ENCODE assay signal across 8 cellular contexts in the genomic region with DNA sequence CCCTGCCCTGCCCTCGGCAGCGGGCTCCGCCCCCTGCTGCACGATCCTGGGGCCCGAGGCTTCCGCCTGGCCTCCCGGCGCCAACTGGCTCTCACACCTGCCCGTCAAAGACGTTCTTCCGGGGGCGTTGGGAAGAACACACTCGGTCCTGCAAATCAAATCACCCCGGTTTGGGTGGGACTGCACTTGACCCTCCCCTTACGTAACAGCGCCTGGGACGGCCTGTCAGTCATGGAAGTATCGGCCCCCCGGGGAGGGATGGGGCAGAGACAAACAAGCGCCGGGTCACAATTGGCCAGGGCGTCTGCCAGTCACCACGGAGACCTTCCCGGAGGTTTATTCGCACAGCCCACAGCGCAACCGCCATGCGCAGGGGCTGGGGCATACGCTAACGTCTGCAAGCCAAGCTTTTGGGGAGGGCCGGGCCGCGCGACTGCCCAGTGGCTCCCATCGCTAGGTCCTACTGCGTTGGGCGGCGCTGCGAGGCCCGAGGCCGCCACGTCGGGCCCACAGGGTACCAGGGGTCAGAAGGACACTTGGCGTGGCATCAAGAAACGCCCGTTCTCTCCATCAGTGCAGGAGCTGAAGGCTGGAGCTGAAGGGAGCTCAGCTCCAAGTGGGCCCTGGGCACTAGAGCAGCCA. TPM values are rescaled to one million over a fixed set of nuclear protein-coding genes. Genes with fewer than 3 reads are reported as not detected.
DNase-seq lines count a peak whose midpoint lies in the region; ATAC-seq and TF ChIP-seq lines count a peak whose summit lies in the region.

No MANE protein-coding gene starts in this region.

- intact Hi-C loops in CD4-positive, alpha-beta memory T cell (cut with micrococcal nuclease), result loop anchor here (1.0 to 10.0 kb wide), 9 partner anchors 15 to 448 kb away; a partner anchor contains a TSS
- intact Hi-C loops in dorsolateral prefrontal cortex (cut with DNase I) (loop anchor here (1.0 to 10.0 kb wide), 4 partner anchors 69 to 449 kb away; a partner anchor contains a TSS), right lobe of liver (cut with DNase I) (loop anchor here in 1 of 2 donors (10.0 kb wide), 1 partner anchor 69 kb away; a partner anchor contains a TSS)

- H3K36me3 ChIP-seq in CD4-positive, alpha-beta memory T cell (ENCODE audit: insufficient read depth, low read length), result peaks cover 8% of the 10 kb centered on the region
- H3K36me3 ChIP-seq in right lobe of liver, result peaks cover 0 to 6% (median 0%) of the 10 kb centered on the region in 4 donors

- H3K36me3 Mint-ChIP-seq in CD4-positive, alpha-beta memory T cell, result peaks cover 15 to 31% of the 10 kb centered on the region in 2 donors
- peaks cover 38% of the 10 kb centered on the region for H3K36me3 Mint-ChIP-seq in activated CD4-positive, alpha-beta memory T cell treated with anti-CD3 and anti-CD28 coated beads, Interleukin-2, amount 10 ng/mL, durations not matched to agents 7 days and 5 days (ENCODE audit: low read depth)

- peak; percentile 99 to 100 (median 100) for DNase-seq in CD4-positive, alpha-beta memory T cell
- DNase-seq in HK-2 (ENCODE audit: unreplicated experiment) (peak; percentile 100), NCI-H82 treated with DMSO at 0.1 percent for 48 hours (lab: John Stamatoyannopoulos, UW; ENCODE audit: unreplicated experiment) (peak; percentile 98), dorsolateral prefrontal cortex (peak; percentile 100), right lobe of liver (peak; percentile 100)
- DNase-seq in activated CD4-positive, alpha-beta memory T cell treated with anti-CD3 and anti-CD28 coated beads, Interleukin-2, amount 10 ng/mL, durations not matched to agents 7 days and 5 days, result peak; percentile 100
- peak; percentile 100 for DNase-seq in stimulated activated CD4-positive, alpha-beta T cell treated with anti-CD3 and anti-CD28 coated beads, Interleukin-4, amount 100 ng/mL, for 24 hours

- H3K4me3 ChIP-seq in CD4-positive, alpha-beta memory T cell (ENCODE audit: low read length in 2 of 2), result peak overlapping the region; percentile 40 to 83
- peak overlapping the region; percentile 71 to 98 (median 91) for H3K4me3 ChIP-seq in dorsolateral prefrontal cortex
- H3K4me3 ChIP-seq in right lobe of liver, result peak overlapping the region; percentile 86 to 89 (median 89)

- TF ChIP-seq CTCF in dorsolateral prefrontal cortex (IDR thresholded peaks at IDR 0.05 in 54 of 56, conservative IDR thresholded peaks at IDR 0.05 in 2 of 56; ENCODE audit: low read depth in 1 of 56, partially characterized antibody in 56 of 56) (peak in 13 of 56 donors; percentile 3 to 35 (median 14)), right lobe of liver (IDR thresholded peaks at IDR 0.05) (no peak)

- WGBS in right lobe of liver (ENCODE audit: insufficient coverage, low coverage, low lambda C conversion rate, missing lambda C conversion rate), result 0% methylated on average over 1 of the region's 46 CpGs

- no peaks in the 10 kb centered on the region for H3K9me3 ChIP-seq in CD4-positive, alpha-beta memory T cell (ENCODE audit: control insufficient read depth in 1 of 2, low read length in 2 of 2)
- no peaks in the 10 kb centered on the region for H3K9me3 ChIP-seq in right lobe of liver

- no peaks in the 10 kb centered on the region for H3K27me3 ChIP-seq in CD4-positive, alpha-beta memory T cell (ENCODE audit: insufficient read depth, low read length)
- H3K27me3 ChIP-seq in dorsolateral prefrontal cortex (no peaks in the 10 kb centered on the region), right lobe of liver (no peaks in the 10 kb centered on the region)

- peak overlapping the region; percentile 90 to 95 (median 92) for H3K4me3 Mint-ChIP-seq in CD4-positive, alpha-beta memory T cell
- peak overlapping the region; percentile 80 for H3K4me3 Mint-ChIP-seq in activated CD4-positive, alpha-beta memory T cell treated with anti-CD3 and anti-CD28 coated beads, Interleukin-2, amount 10 ng/mL, durations not matched to agents 7 days and 5 days

- peaks cover 0 to 2% (median 0%) of the 10 kb centered on the region in 8 donors for H3K9me3 Mint-ChIP-seq in CD4-positive, alpha-beta memory T cell
- no peaks in the 10 kb centered on the region for H3K9me3 Mint-ChIP-seq in activated CD4-positive, alpha-beta memory T cell treated with anti-CD3 and anti-CD28 coated beads, Interleukin-2, amount 10 ng/mL, durations not matched to agents 7 days and 5 days

- H3K27ac Mint-ChIP-seq in CD4-positive, alpha-beta memory T cell, result peak overlapping the region; percentile 87 to 94 (median 91)
- peak overlapping the region; percentile 90 for H3K27ac Mint-ChIP-seq in activated CD4-positive, alpha-beta memory T cell treated with anti-CD3 and anti-CD28 coated beads, Interleukin-2, amount 10 ng/mL, durations not matched to agents 7 days and 5 days

- no peaks in the 10 kb centered on the region for H3K27me3 Mint-ChIP-seq in CD4-positive, alpha-beta memory T cell
- H3K27me3 Mint-ChIP-seq in activated CD4-positive, alpha-beta memory T cell treated with anti-CD3 and anti-CD28 coated beads, Interleukin-2, amount 10 ng/mL, durations not matched to agents 7 days and 5 days, result no peaks in the 10 kb centered on the region

- ATAC-seq in GM19455 (IDR thresholded peaks at IDR 0.05; ENCODE audit: unreplicated experiment), result peak; percentile 97
- peak; percentile 85 to 94 (median 89) for ATAC-seq in right lobe of liver

- peaks cover 38 to 61% (median 50%) of the 10 kb centered on the region in 4 donors for H3K4me1 Mint-ChIP-seq in CD4-positive, alpha-beta memory T cell
- H3K4me1 Mint-ChIP-seq in activated CD4-positive, alpha-beta memory T cell treated with anti-CD3 and anti-CD28 coated beads, Interleukin-2, amount 10 ng/mL, durations not matched to agents 7 days and 5 days, result peaks cover 59% of the 10 kb centered on the region

- peaks cover 52% of the 10 kb centered on the region for H3K4me1 ChIP-seq in CD4-positive, alpha-beta memory T cell (ENCODE audit: insufficient read depth, low read length)
- H3K4me1 ChIP-seq in right lobe of liver, result peaks cover 0 to 25% (median 13%) of the 10 kb centered on the region in 4 donors

- POLR2A ChIA-PET in CD4-positive, alpha-beta memory T cell (lab: Charles Lee; ENCODE audit: partially characterized antibody), result interaction anchor here (0.6 to 10.6 kb wide), 19 partner anchors 9 to 448 kb away, joined by 3 to 276 read pairs (median 6); a partner anchor contains a TSS
- POLR2A ChIA-PET in activated CD4-positive, alpha-beta memory T cell treated with anti-CD3 and anti-CD28 coated beads, Interleukin-2, amount 10 ng/mL, durations not matched to agents 7 days and 5 days (lab: Charles Lee), result interaction anchor here (0.5 to 7.2 kb wide), 20 partner anchors 10 to 1426 kb away, joined by 3 to 125 read pairs (median 6); a partner anchor contains a TSS

- CTCF ChIA-PET in CD4-positive, alpha-beta memory T cell (lab: Charles Lee; ENCODE audit: partially characterized antibody), result interaction anchor here (0.7 to 2.9 kb wide), 10 partner anchors 8 to 448 kb away, joined by 3 to 15 read pairs (median 4); a partner anchor contains a TSS
- CTCF ChIA-PET in activated CD4-positive, alpha-beta memory T cell treated with anti-CD3 and anti-CD28 coated beads, Interleukin-2, amount 10 ng/mL, durations not matched to agents 7 days and 5 days (lab: Charles Lee), result interaction anchor here (0.9 to 3.3 kb wide), 7 partner anchors 10 to 448 kb away, joined by 3 to 17 read pairs (median 3); a partner anchor contains a TSS

- peak; percentile 86 for TF ChIP-seq POLR2A in right lobe of liver (IDR thresholded peaks at IDR 0.05)

- peak overlapping the region; percentile 76 for H3K27ac ChIP-seq in CD4-positive, alpha-beta memory T cell (ENCODE audit: low read depth, low read length)
- H3K27ac ChIP-seq in dorsolateral prefrontal cortex (peak overlapping the region; percentile 86 to 100 (median 98)), right lobe of liver (peak overlapping the region; percentile 88 to 91 (median 91))

RNA-seq across cellular contexts. Expression of a gene that starts 0.4 kb away (rescaled TPM):
- total RNA-seq in CD4-positive, alpha-beta memory T cell, result 100 to 1,000 TPM in 1 of 2 experiments, 10 to 100 TPM in 1; 97.4 to 103 TPM
- polyA plus RNA-seq in CD4-positive, alpha-beta memory T cell, result 10 to 100 TPM; 61.2 to 75.3 TPM
- 10 to 100 TPM; 53.3 to 57.0 TPM for total RNA-seq in activated CD4-positive, alpha-beta memory T cell treated with anti-CD3 and anti-CD28 coated beads, Interleukin-2, amount 10 ng/mL, durations not matched to agents 7 days and 5 days
- 100 to 1,000 TPM in 83 of 120 experiments, 10 to 100 TPM in 37; 80.9 to 138 (median 106) TPM for total RNA-seq in dorsolateral prefrontal cortex
- 10 to 100 TPM; 23.3 to 42.4 (median 26.5) TPM for total RNA-seq in right lobe of liver

Comparison
In these comparisons a context has a peak if more than half of its experiments do, and no peak if none do; other contexts are left out.
1. Peak in every context shown above with its lines: DNase-seq, ATAC-seq, H3K4me3 ChIP-seq and H3K27ac ChIP-seq.